In the genomic region with DNA sequence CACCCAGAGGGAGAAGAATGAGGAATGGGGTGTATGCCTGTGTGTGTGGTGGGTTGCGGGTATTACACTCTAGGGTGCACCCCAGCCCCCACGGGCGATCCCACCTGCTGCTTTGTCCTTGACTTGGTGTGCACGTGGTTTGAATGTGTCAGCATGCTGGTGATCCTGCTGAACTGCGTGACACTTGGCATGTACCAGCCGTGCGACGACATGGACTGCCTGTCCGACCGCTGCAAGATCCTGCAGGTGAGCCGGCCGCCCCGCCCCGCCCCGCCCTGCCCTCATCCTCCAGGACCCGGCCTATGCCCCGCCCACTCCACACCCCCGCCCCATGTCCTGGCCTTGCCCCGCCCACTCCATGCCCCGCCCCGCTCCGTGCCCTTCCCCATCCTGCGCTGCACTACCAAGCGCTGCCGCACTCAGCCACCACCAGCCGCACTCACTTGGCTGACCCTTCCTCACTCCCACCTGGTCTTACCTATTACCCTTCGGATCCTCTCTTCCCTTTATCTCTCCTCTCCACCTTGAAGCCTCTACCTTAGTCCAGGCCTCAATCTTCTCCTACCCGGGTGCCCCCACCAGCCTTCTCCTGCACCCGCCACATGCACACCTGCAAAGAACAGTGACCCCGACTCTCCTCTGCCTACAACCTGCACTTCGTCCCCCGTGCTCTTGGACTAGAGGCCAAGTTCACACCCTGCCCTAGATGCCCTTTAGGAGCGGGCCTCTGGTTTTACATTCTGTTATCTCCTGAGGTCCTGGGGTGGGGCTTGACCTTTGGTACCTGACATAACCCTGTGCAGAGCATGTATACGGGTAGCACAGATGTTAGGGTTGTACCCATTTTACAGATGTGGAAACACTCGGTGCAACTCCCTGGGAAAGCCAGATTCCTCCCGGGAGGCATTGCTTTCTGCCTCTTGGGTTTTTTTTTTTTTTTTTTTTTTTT, we compare ENCODE assay signal across 1 cellular context.
A peak's percentile ranks its signal among the peaks of the same experiment; 100 is the strongest.
TF ChIP-seq lines count a peak whose summit lies in the region.

No MANE protein-coding gene starts in this region.

TF ChIP-seq in H1, 55 proteins besides CTCF, POLR2A, EP300 and RAD21 (continued from another document):
- TF ChIP-seq POLR2AphosphoS5 (IDR thresholded peaks at IDR 0.05; ENCODE audit: low read depth, low read length) (no peak), MAFK (IDR thresholded peaks at IDR 0.05; ENCODE audit: low read depth, low read length) (no peak), SP1 (IDR thresholded peaks at IDR 0.05; ENCODE audit: low read depth, low read length) (peak; percentile 61; the same call in 1 of the 2 replicates), NRF1 (IDR thresholded peaks at IDR 0.05; ENCODE audit: low read depth, low read length) (no peak), SIRT6 (IDR thresholded peaks at IDR 0.05; ENCODE audit: low read length) (no peak), PHF8 (conservative IDR thresholded peaks at IDR 0.05; ENCODE audit: low read depth, low read length) (no peak)
- TF ChIP-seq, protein P1, sequence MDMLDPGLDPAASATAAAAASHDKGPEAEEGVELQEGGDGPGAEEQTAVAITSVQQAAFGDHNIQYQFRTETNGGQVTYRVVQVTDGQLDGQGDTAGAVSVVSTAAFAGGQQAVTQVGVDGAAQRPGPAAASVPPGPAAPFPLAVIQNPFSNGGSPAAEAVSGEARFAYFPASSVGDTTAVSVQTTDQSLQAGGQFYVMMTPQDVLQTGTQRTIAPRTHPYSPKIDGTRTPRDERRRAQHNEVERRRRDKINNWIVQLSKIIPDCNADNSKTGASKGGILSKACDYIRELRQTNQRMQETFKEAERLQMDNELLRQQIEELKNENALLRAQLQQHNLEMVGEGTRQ (IDR thresholded peaks at IDR 0.05; ENCODE audit: low read length), result no peak
- TF ChIP-seq, protein P2, sequence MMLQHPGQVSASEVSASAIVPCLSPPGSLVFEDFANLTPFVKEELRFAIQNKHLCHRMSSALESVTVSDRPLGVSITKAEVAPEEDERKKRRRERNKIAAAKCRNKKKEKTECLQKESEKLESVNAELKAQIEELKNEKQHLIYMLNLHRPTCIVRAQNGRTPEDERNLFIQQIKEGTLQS (IDR thresholded peaks at IDR 0.05; ENCODE audit: insufficient read depth, low read depth, low read length), result no peak
- TF ChIP-seq, protein P3, sequence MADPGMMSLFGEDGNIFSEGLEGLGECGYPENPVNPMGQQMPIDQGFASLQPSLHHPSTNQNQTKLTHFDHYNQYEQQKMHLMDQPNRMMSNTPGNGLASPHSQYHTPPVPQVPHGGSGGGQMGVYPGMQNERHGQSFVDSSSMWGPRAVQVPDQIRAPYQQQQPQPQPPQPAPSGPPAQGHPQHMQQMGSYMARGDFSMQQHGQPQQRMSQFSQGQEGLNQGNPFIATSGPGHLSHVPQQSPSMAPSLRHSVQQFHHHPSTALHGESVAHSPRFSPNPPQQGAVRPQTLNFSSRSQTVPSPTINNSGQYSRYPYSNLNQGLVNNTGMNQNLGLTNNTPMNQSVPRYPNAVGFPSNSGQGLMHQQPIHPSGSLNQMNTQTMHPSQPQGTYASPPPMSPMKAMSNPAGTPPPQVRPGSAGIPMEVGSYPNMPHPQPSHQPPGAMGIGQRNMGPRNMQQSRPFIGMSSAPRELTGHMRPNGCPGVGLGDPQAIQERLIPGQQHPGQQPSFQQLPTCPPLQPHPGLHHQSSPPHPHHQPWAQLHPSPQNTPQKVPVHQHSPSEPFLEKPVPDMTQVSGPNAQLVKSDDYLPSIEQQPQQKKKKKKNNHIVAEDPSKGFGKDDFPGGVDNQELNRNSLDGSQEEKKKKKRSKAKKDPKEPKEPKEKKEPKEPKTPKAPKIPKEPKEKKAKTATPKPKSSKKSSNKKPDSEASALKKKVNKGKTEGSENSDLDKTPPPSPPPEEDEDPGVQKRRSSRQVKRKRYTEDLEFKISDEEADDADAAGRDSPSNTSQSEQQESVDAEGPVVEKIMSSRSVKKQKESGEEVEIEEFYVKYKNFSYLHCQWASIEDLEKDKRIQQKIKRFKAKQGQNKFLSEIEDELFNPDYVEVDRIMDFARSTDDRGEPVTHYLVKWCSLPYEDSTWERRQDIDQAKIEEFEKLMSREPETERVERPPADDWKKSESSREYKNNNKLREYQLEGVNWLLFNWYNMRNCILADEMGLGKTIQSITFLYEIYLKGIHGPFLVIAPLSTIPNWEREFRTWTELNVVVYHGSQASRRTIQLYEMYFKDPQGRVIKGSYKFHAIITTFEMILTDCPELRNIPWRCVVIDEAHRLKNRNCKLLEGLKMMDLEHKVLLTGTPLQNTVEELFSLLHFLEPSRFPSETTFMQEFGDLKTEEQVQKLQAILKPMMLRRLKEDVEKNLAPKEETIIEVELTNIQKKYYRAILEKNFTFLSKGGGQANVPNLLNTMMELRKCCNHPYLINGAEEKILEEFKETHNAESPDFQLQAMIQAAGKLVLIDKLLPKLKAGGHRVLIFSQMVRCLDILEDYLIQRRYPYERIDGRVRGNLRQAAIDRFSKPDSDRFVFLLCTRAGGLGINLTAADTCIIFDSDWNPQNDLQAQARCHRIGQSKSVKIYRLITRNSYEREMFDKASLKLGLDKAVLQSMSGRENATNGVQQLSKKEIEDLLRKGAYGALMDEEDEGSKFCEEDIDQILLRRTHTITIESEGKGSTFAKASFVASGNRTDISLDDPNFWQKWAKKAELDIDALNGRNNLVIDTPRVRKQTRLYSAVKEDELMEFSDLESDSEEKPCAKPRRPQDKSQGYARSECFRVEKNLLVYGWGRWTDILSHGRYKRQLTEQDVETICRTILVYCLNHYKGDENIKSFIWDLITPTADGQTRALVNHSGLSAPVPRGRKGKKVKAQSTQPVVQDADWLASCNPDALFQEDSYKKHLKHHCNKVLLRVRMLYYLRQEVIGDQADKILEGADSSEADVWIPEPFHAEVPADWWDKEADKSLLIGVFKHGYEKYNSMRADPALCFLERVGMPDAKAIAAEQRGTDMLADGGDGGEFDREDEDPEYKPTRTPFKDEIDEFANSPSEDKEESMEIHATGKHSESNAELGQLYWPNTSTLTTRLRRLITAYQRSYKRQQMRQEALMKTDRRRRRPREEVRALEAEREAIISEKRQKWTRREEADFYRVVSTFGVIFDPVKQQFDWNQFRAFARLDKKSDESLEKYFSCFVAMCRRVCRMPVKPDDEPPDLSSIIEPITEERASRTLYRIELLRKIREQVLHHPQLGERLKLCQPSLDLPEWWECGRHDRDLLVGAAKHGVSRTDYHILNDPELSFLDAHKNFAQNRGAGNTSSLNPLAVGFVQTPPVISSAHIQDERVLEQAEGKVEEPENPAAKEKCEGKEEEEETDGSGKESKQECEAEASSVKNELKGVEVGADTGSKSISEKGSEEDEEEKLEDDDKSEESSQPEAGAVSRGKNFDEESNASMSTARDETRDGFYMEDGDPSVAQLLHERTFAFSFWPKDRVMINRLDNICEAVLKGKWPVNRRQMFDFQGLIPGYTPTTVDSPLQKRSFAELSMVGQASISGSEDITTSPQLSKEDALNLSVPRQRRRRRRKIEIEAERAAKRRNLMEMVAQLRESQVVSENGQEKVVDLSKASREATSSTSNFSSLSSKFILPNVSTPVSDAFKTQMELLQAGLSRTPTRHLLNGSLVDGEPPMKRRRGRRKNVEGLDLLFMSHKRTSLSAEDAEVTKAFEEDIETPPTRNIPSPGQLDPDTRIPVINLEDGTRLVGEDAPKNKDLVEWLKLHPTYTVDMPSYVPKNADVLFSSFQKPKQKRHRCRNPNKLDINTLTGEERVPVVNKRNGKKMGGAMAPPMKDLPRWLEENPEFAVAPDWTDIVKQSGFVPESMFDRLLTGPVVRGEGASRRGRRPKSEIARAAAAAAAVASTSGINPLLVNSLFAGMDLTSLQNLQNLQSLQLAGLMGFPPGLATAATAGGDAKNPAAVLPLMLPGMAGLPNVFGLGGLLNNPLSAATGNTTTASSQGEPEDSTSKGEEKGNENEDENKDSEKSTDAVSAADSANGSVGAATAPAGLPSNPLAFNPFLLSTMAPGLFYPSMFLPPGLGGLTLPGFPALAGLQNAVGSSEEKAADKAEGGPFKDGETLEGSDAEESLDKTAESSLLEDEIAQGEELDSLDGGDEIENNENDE (IDR thresholded peaks at IDR 0.05; ENCODE audit: insufficient replicate concordance, low read length), result no peak
